1 cellular context compared by ENCODE assay signal in the genomic region with DNA sequence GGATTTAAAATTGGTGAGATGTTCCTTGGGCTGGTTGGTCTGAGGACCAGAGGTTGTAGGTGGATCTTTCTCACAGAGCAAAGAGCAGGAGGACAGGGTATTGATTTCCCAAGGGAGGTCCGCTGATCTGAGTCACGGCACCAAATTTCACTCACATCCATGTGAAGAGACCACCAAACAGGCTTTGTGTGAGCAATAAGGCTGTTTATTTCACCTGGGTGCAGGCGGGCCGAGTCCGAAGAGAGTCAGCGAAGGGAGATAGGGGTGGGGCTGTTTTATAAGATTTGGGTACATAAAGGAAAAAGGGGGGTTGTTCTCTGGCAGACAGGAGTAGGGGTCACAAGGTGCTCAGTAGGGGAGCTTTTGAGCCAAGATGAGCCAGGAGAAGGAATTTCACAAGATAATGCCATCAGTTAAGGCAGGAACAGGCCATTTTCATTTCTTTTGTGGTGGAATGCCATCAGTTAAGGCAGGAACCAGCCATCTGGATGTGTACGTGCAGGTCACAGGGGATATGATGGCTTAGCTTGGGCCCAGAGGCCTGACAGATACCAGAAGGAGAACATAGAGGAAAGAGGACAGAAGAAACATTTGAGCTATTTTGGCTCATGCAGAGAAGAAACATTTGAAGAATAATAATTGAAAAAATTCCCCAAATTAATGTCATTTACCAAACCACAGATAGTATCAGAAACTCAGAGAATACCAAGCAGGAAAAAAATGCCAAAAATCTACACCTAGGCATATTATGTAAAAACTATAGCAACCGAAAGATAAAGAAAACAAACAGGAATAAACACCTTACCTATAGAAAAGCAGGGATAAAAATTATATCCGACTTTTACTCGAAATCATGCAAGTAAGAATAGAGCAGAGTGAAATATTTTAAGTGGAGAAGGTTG.
TF ChIP-seq lines count a peak whose summit lies in the region.

No MANE protein-coding gene starts in this region.

TF ChIP-seq in H1, 55 proteins besides CTCF, POLR2A, EP300 and RAD21:
- TF ChIP-seq NANOG (IDR thresholded peaks at IDR 0.05; ENCODE audit: insufficient read depth, low read depth, low read length, poor library complexity, severe bottlenecking) = peak; percentile 45
- peak; percentile 24 to 36; a peak in 1 of 4 replicates for TF ChIP-seq SIN3A (conservative IDR thresholded peaks at IDR 0.05 in 1 of 2, IDR thresholded peaks at IDR 0.05 in 1 of 2; ENCODE audit: low read depth in 1 of 2, low read length in 2 of 2)
- TF ChIP-seq TBP (IDR thresholded peaks at IDR 0.05; ENCODE audit: low read depth, low read length) = peak; percentile 64; the same call in 1 of the 2 replicates
- 0 out of 2 replicates have a peak, but pooled peaks have one; percentile 38 for TF ChIP-seq YY1 (IDR thresholded peaks at IDR 0.05; ENCODE audit: low read depth, low read length)
